9 cellular contexts compared by ENCODE assay signal in genomic region chr17:67528751-67529436, GRCh38.
A peak's percentile ranks its signal among the peaks of the same experiment; 100 is the strongest.
DNase-seq lines count a peak whose midpoint lies in the region; ATAC-seq, FAIRE-seq and TF ChIP-seq lines count a peak whose summit lies in the region.
"Had no signal": no experiment of that assay in that cellular context is flagged by ENCODE, and none has a peak within 500 bp of the region (broad histone marks: within the 10 kb centered on the region; RNA-seq: fewer than 3 reads in every experiment).

No MANE protein-coding gene starts in this region.

- no peak for FAIRE-seq in A549 (lab: Jason Lieb, UNC)
- FAIRE-seq: G401.6 had no signal

- no peak overlapping the region for H3K4me3 ChIP-seq in A549

- no peaks in the 10 kb centered on the region for H3K9me3 ChIP-seq in A549

- POLR2A ChIA-PET in A549 (lab: Yijun Ruan, JAX), result no interaction called here

- 41% methylated on average over 22 of the region's 22 CpGs for WGBS in A549 (ENCODE audit: missing lambda C conversion rate)

- H3K4me1 ChIP-seq in A549, result peaks cover 8% of the 10 kb centered on the region; the same call in 1 of the 3 replicates

- no peak for TF ChIP-seq EP300 in A549 (IDR thresholded peaks at IDR 0.05)

- no peak for TF ChIP-seq CTCF in A549 (IDR thresholded peaks at IDR 0.05)

- peak; percentile 67 to 81 for DNase-seq in A549 (ENCODE audit: low read depth in 1 of 2, low spot score in 1 of 2)
- peak; percentile 64 for DNase-seq in HuH-7.5 (ENCODE audit: low spot score)
- DNase-seq in amniotic epithelial cell (ENCODE audit: low read depth), result peak; percentile 81
- peak; percentile 80 for DNase-seq in left ventricle myocardium superior
- DNase-seq in pulmonary artery endothelial cell (ENCODE audit: low read depth, low spot score), result peak; percentile 61
- DNase-seq in activated CD4-positive, alpha-beta T cell treated with anti-CD3 and anti-CD28 coated beads, Interleukin-2, amount 50 U/mL, for 48 hours, result no peak
- DNase-seq in NCI-H128 (lab: John Stamatoyannopoulos, UW; ENCODE audit: unreplicated experiment), result no peak

- no peak for TF ChIP-seq POLR2A in A549 (IDR thresholded peaks at IDR 0.05; ENCODE audit: low read length)

- ATAC-seq in A549 (peak; percentile 95), left ventricle myocardium superior (peak; percentile 94)
- no peak for ATAC-seq in activated CD4-positive, CD25-positive, alpha-beta regulatory T cell treated with anti-CD3 and anti-CD28 coated beads, Interleukin-2, amount 50 U/mL, for 24 hours

- CTCF ChIA-PET in A549 (lab: Yijun Ruan, JAX), result interaction anchor here (0.9 to 1.6 kb wide), 6 partner anchors 12 to 150 kb away, joined by 3 to 6 read pairs (median 3); no protein-coding TSS in a partner anchor

- no peak for TF ChIP-seq RAD21 in A549 (conservative IDR thresholded peaks at IDR 0.05 in 1 of 2, IDR thresholded peaks at IDR 0.05 in 1 of 2)

- intact Hi-C loops in left ventricle myocardium superior (cut with micrococcal nuclease), result no loop called here

- peak overlapping the region; percentile 20 to 72; a peak in 4 of 6 replicates for H3K27ac ChIP-seq in A549

- H3K4me2 ChIP-seq in A549, result peak overlapping the region; percentile 54

TF ChIP-seq in A549, 52 proteins besides CTCF, POLR2A, EP300 and RAD21:
- no peak for TF ChIP-seq FOSL2 (IDR thresholded peaks at IDR 0.05)
- TF ChIP-seq FOSL2 (CRISPR knock-in tag; IDR thresholded peaks at IDR 0.05), result peak; percentile 42; the same call in 1 of the 2 replicates
- no peak for TF ChIP-seq CEBPB (IDR thresholded peaks at IDR 0.05)

Comparison
In these comparisons a context has a peak if more than half of its experiments do, and no peak if none do; other contexts are left out.
1. ATAC-seq: peak in A549 (2 of 2) and left ventricle myocardium superior (single experiment); none in activated CD4-positive, CD25-positive, alpha-beta regulatory T cell treated with anti-CD3 and anti-CD28 coated beads, Interleukin-2, amount 50 U/mL, for 24 hours (0 of 2).
2. DNase-seq: peak in A549 (2 of 2), HuH-7.5 (single experiment), amniotic epithelial cell (single experiment), left ventricle myocardium superior (single experiment) and pulmonary artery endothelial cell (single experiment); none in activated CD4-positive, alpha-beta T cell treated with anti-CD3 and anti-CD28 coated beads, Interleukin-2, amount 50 U/mL, for 48 hours (0 of 2) and NCI-H128 (single experiment).